In the genomic region with DNA sequence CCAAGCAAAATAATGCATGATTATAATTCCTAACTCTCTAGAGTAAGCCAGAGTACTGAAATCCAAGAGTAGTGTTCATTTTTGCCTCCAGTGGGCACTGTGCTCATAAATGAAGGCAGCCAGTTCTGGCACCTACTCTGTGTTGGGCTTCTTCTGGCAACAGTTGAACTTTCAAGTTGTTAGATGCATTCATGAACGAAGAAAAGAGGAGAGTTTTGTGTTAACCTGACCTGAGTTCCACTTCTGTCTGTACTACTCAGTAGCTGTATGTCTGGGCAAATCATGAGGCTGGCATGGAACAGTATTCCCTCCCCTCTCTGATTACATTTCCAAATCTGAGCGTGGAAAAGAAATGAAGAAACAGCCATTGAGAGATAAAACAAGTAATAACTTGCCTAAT, we compare ENCODE assay signal across 8 cellular contexts. TPM values are rescaled to one million over a fixed set of nuclear protein-coding genes. Genes with fewer than 3 reads are reported as not detected.
A peak's percentile ranks its signal among the peaks of the same experiment; 100 is the strongest.
DNase-seq lines count a peak whose midpoint lies in the region; ATAC-seq, FAIRE-seq and TF ChIP-seq lines count a peak whose summit lies in the region.

No MANE protein-coding gene starts in this region.

- H3K4me3 ChIP-seq in PC-3 (ENCODE audit: low read length) (no peak overlapping the region), thoracic aorta (no peak overlapping the region)

- H3K9me2 ChIP-seq in PC-3 (replicated peaks; ENCODE audit: low read length): no peaks in the 10 kb centered on the region

- no peaks in the 10 kb centered on the region for H3F3A ChIP-seq in PC-3 (ENCODE audit: low read length, unreplicated experiment)

- H3K27me3 ChIP-seq in PC-3 (ENCODE audit: low read length): peaks cover 36% of the 10 kb centered on the region; the same call in 1 of the 2 replicates
- H3K27me3 ChIP-seq in thoracic aorta (replicated peaks; ENCODE audit: insufficient read depth): no peaks in the 10 kb centered on the region

- no TSS peak for BruUV-seq in PC-3 (replicated peaks; lab: Mats Ljungman, UMichigan)

- TF ChIP-seq CTCF in D721Med (IDR thresholded peaks at IDR 0.05; ENCODE audit: insufficient read depth, missing control alignments) (peak; percentile 51), PC-3 (conservative IDR thresholded peaks at IDR 0.05; ENCODE audit: low read depth, low read length) (peak; percentile 65), thoracic aorta (IDR thresholded peaks at IDR 0.05) (peak; percentile 47)

- H3K9me3 ChIP-seq in PC-3 (ENCODE audit: low read length) (no peaks in the 10 kb centered on the region), thoracic aorta (no peaks in the 10 kb centered on the region)

- CTCF ChIA-PET in PC-3 (lab: Charles Lee): no interaction called here

- no peak overlapping the region for H2AFZ ChIP-seq in PC-3 (ENCODE audit: low read length)

- no peak for FAIRE-seq in D721Med (lab: Jason Lieb, UNC)

- intact Hi-C loops in PC-3 (cut with micrococcal nuclease): no loop called here

- no peak for DNase-seq in D721Med (ENCODE audit: insufficient read length, low spot score)
- DNase-seq in H4 (ENCODE audit: low spot score): peak; percentile 11
- DNase-seq in PC-3: peak; percentile 45
- DNase-seq in glomerular visceral epithelial cell (ENCODE audit: extremely low spot score): peak; percentile 32
- DNase-seq in thoracic aorta (ENCODE audit: low spot score): no peak
- DNase-seq in HK-2 (ENCODE audit: unreplicated experiment): no peak
- no peak for DNase-seq in NCI-H1417 treated with DMSO at 0.1 percent for 48 hours (lab: John Stamatoyannopoulos, UW)
- DNase-seq in foreskin melanocyte: no peak

- ATAC-seq in PC-3 (peak; percentile 45; the same call in 1 of the 2 replicates), thoracic aorta (ENCODE audit: insufficient number of reproducible peaks, low FRiP score, low read depth) (peak; percentile 60)

- H3K4me2 ChIP-seq in PC-3 (ENCODE audit: low read length): no peak overlapping the region

- H3K79me2 ChIP-seq in PC-3 (ENCODE audit: low read length): no peaks in the 10 kb centered on the region

- no peak overlapping the region for H3K9ac ChIP-seq in PC-3 (ENCODE audit: low read length)

- no peak overlapping the region for H3K27ac ChIP-seq in PC-3 (ENCODE audit: low read length)
- H3K27ac ChIP-seq in thoracic aorta: no peak overlapping the region

- H4K20me1 ChIP-seq in PC-3 (ENCODE audit: low read length): no peaks in the 10 kb centered on the region

- H3K4me1 ChIP-seq in PC-3 (ENCODE audit: insufficient read depth, low read length) (no peaks in the 10 kb centered on the region), thoracic aorta (ENCODE audit: control insufficient read depth in 1 of 2, low read depth in 2 of 2) (no peaks in the 10 kb centered on the region)

- POLR2A ChIA-PET in PC-3 (lab: Charles Lee; ENCODE audit: unreplicated experiment): no interaction called here

- H3K36me3 ChIP-seq in PC-3 (ENCODE audit: low read depth, low read length): no peaks in the 10 kb centered on the region
- H3K36me3 ChIP-seq in thoracic aorta: no peaks in the 10 kb centered on the region

RNA-seq across cellular contexts. Expression of a gene that starts 20.3 kb away (rescaled TPM):
- total RNA-seq in H4 (2014; rRNA removed; shearing (Covaris generic)): 0.31 and 0.82 TPM in 2 replicates
- total RNA-seq in PC-3 (2014; rRNA removed) (19.7 and 37.1 TPM in 2 replicates), thoracic aorta (10 to 100 TPM in 1 of 2 donors, 1 to 10 TPM in 1; 6.1 to 13.3 TPM)

Comparison
In these comparisons a context has a peak if more than half of its experiments do, and no peak if none do; other contexts are left out.
1. DNase-seq: peak in H4 (single experiment), PC-3 (single experiment) and glomerular visceral epithelial cell (single experiment); none in D721Med (single experiment), thoracic aorta (single experiment), HK-2 (single experiment), NCI-H1417 treated with DMSO at 0.1 percent for 48 hours (single experiment) and foreskin melanocyte (single experiment).
2. Peak in every context shown above with its lines, with median percentiles within 50 percentile points of each other: CTCF ChIP-seq.